Comparison of ENCODE assay signal across 8 cellular contexts in genomic region chr4:1246901-1247810, GRCh38. TPM values are rescaled to one million over a fixed set of nuclear protein-coding genes. Genes with fewer than 3 reads are reported as not detected.
DNase-seq lines count a peak whose midpoint lies in the region; ATAC-seq, FAIRE-seq and TF ChIP-seq lines count a peak whose summit lies in the region.

No MANE protein-coding gene starts in this region.

- no peak for TF ChIP-seq POLR2A in NB4 (IDR thresholded peaks at IDR 0.05; ENCODE audit: extremely low read depth, insufficient read length)
- no peak for TF ChIP-seq POLR2A in K562 (conservative IDR thresholded peaks at IDR 0.05)

- no peak overlapping the region for H2AFZ ChIP-seq in K562 (ENCODE audit: low read depth, low read length)

- H3K9me3 ChIP-seq in K562 (replicated peaks; ENCODE audit: control insufficient read depth, insufficient read depth, low read depth, low read length) = peaks cover 8% of the 10 kb centered on the region

- H3K4me3 ChIP-seq in NB4 (ENCODE audit: low read depth, low read length) (peak overlapping the region; percentile 90), K562 (peak overlapping the region; percentile 86)

- no peak for TF ChIP-seq EP300 in K562 (IDR thresholded peaks at IDR 0.05; ENCODE audit: low read length)

- H3K4me1 Mint-ChIP-seq in immature natural killer cell = peaks cover 73 to 77% of the 10 kb centered on the region in 2 donors

- DNase-seq in DMS53 (lab: John Stamatoyannopoulos, UW) = peak; percentile 77
- DNase-seq in DMS53 treated with DMSO at 0.1 percent for 48 hours (lab: John Stamatoyannopoulos, UW; ENCODE audit: unreplicated experiment) = no peak
- DNase-seq in NB4 (ENCODE audit: low read depth) = peak; percentile 73
- DNase-seq in K562 (ENCODE audit: extremely low read depth in 1 of 4, low spot score in 3 of 4) = peak; percentile 38 to 53 (median 44)
- peak in 2 of 3 donors; percentile 35 to 36 for DNase-seq in immature natural killer cell
- DNase-seq in stimulated activated naive CD8-positive, alpha-beta T cell treated with anti-CD3 and anti-CD28 coated beads, Interleukin-15, Interleukin-2, amounts not matched to agents 100 U/mL and 50 U/mL, for 24 hours = peak; percentile 58
- no peak for DNase-seq in cerebellar cortex (ENCODE audit: low spot score)
- no peak for DNase-seq in effector CD8-positive, alpha-beta T cell (lab: John Stamatoyannopoulos, UW)

- WGBS in K562 (ENCODE audit: insufficient coverage, low coverage, missing lambda C conversion rate) = 16% methylated on average over 35 of the region's 46 CpGs

- H3K9ac ChIP-seq in K562 (ENCODE audit: insufficient read depth in 1 of 2, low read depth in 2 of 2, low read length in 2 of 2) = peak overlapping the region; percentile 91 to 94

- TF ChIP-seq RAD21 in K562 (CRISPR knock-in tag; conservative IDR thresholded peaks at IDR 0.05 in 1 of 2, IDR thresholded peaks at IDR 0.05 in 1 of 2) = no peak

- peak; percentile 37 for ATAC-seq in K562
- ATAC-seq in stimulated activated naive CD8-positive, alpha-beta T cell treated with anti-CD3 and anti-CD28 coated beads, Interleukin-15, Interleukin-2, amounts not matched to agents 100 U/mL and 50 U/mL, for 24 hours = no peak

- in situ Hi-C loops in K562 (cut with MboI) = no loop called here

- peaks cover 27% of the 10 kb centered on the region; the same call in 1 of the 3 replicates for H3K36me3 ChIP-seq in K562 (ENCODE audit: control insufficient read depth, insufficient read depth, low read length)

- intact Hi-C loops in K562 (cut with micrococcal nuclease) = no loop called here

- POLR2A ChIA-PET in K562 (lab: Yijun Ruan, JAX) = interaction anchor here (0.8 to 1.2 kb wide), 4 partner anchors 9 to 229 kb away, joined by 3 to 4 read pairs (median 4); no protein-coding TSS in a partner anchor

- TF ChIP-seq CTCF in NB4 (IDR thresholded peaks at IDR 0.05; ENCODE audit: low read depth, low read length) = no peak
- no peak for TF ChIP-seq CTCF in K562 (IDR thresholded peaks at IDR 0.05 in 2 of 3, conservative IDR thresholded peaks at IDR 0.05 in 1 of 3; ENCODE audit: insufficient read depth in 2 of 3, low read depth in 1 of 3, low read length in 3 of 3)

- H3K36me3 Mint-ChIP-seq in immature natural killer cell = no peaks in the 10 kb centered on the region

- peak overlapping the region; percentile 86 for H3K27ac ChIP-seq in K562 (ENCODE audit: extremely low read depth, low read depth, low read length)

- peak; percentile 26 for FAIRE-seq in K562 (lab: Jason Lieb, UNC)

- H3K27ac Mint-ChIP-seq in immature natural killer cell = peak overlapping the region; percentile 90 to 97 (median 96)

- H3K4me2 ChIP-seq in K562 (ENCODE audit: insufficient read depth, low read length) = peak overlapping the region; percentile 78

- H3K4me3 Mint-ChIP-seq in immature natural killer cell = peak overlapping the region; percentile 89 to 93 (median 90)

- no peaks in the 10 kb centered on the region; the same call in 1 of the 2 replicates for H4K20me1 ChIP-seq in K562 (replicated peaks; ENCODE audit: control insufficient read depth, insufficient read depth, low read length)

- peaks cover 4 to 83% of the 10 kb centered on the region in 2 experiments; a peak in 4 of 5 replicates for H3K4me1 ChIP-seq in K562 (replicated peaks in 1 of 2; ENCODE audit: control insufficient read depth in 2 of 2, insufficient read depth in 2 of 2, low read length in 2 of 2)

- CTCF ChIA-PET in K562 (lab: Yijun Ruan, JAX; ENCODE audit: low intra/inter-chr PET ratio) = no interaction called here

- H3K27me3 Mint-ChIP-seq in immature natural killer cell (ENCODE audit: low read depth in 3 of 3) = peaks cover 29 to 48% (median 30%) of the 10 kb centered on the region in 3 donors

- BruUV-seq in K562 (replicated peaks; lab: Mats Ljungman, UMichigan) = no TSS peak

- H3K9me3 Mint-ChIP-seq in immature natural killer cell = no peaks in the 10 kb centered on the region

- H3K27me3 ChIP-seq in K562 (ENCODE audit: control insufficient read depth in 2 of 2, insufficient read depth in 2 of 2, low read length in 2 of 2) = no peaks in the 10 kb centered on the region

- peaks cover 74% of the 10 kb centered on the region for H3K79me2 ChIP-seq in K562 (ENCODE audit: control insufficient read depth, insufficient read depth, low read length)

- H3K9me1 ChIP-seq in K562 (ENCODE audit: control insufficient read depth, insufficient read depth, low read length) = peaks cover 14% of the 10 kb centered on the region

TF ChIP-seq in K562, 482 proteins besides CTCF, POLR2A, EP300 and RAD21 (continues in another document):
- no peak for TF ChIP-seq HMGXB4 (CRISPR knock-in tag; IDR thresholded peaks at IDR 0.05)
- no peak for TF ChIP-seq BACH1 (tag; IDR thresholded peaks at IDR 0.05)
- TF ChIP-seq, protein P1, sequence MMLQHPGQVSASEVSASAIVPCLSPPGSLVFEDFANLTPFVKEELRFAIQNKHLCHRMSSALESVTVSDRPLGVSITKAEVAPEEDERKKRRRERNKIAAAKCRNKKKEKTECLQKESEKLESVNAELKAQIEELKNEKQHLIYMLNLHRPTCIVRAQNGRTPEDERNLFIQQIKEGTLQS (IDR thresholded peaks at IDR 0.05) = no peak
- TF ChIP-seq, protein P1 (CRISPR knock-in tag; conservative IDR thresholded peaks at IDR 0.05) = no peak
- TF ChIP-seq, protein P2, sequence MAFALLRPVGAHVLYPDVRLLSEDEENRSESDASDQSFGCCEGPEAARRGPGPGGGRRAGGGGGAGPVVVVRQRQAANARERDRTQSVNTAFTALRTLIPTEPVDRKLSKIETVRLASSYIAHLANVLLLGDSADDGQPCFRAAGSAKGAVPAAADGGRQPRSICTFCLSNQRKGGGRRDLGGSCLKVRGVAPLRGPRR (CRISPR knock-in tag; IDR thresholded peaks at IDR 0.05) = no peak
- no peak for TF ChIP-seq SMAD2 (IDR thresholded peaks at IDR 0.05; ENCODE audit: low read depth, low read length)
- TF ChIP-seq ZNF699 (CRISPR knock-in tag; IDR thresholded peaks at IDR 0.05; ENCODE audit: insufficient replicate concordance) = no peak
- no peak for TF ChIP-seq DMBX1 (CRISPR knock-in tag; IDR thresholded peaks at IDR 0.05; ENCODE audit: borderline replicate concordance)
- no peak for TF ChIP-seq STAT5A (IDR thresholded peaks at IDR 0.05; ENCODE audit: borderline replicate concordance, low read length)

RNA-seq across cellular contexts. Expression of gene CTBP1, which starts 1.8 kb away (rescaled TPM):
- 63.5 and 142 TPM in 2 replicates for total RNA-seq in K562 (2011; cell fraction: chromatin; rRNA removed; ENCODE audit: low replicate concordance)
- total RNA-seq in K562 (2011; cell fraction: nucleolus; rRNA removed) = 94.5 and 102 TPM in 2 replicates
- total RNA-seq in K562 (2011; cell fraction: nucleoplasm; rRNA removed) = 48.0 and 62.1 TPM in 2 replicates
- 162 and 230 TPM in 2 replicates for total RNA-seq in K562 (2014; rRNA removed)
- total RNA-seq in K562 (2014; rRNA removed; fragmentation: Illumina TruSeq; extraction: Trizol) = 27.2 and 30.4 TPM in 2 replicates
- total RNA-seq in K562 (2015; rRNA removed; fragmentation: Illumina TruSeq; extraction: Trizol) = 67.9 and 70.4 TPM in 2 replicates
- 134 and 148 TPM in 2 replicates for total RNA-seq in K562 (2021)
- polyA plus RNA-seq in K562 (2011; rRNA removed) = 68.2 and 72.3 TPM in 2 replicates
- polyA plus RNA-seq in K562 (2011; cell fraction: cytosol; rRNA removed) = 113 and 437 TPM in 2 replicates
- polyA plus RNA-seq in K562 (2011; cell fraction: nucleus; rRNA removed) = 168 and 330 TPM in 2 replicates
- polyA plus RNA-seq in K562 (2012) = 113 and 126 TPM in 2 replicates
- polyA plus RNA-seq in K562 (2014; fragmentation: Illumina TruSeq; extraction: Trizol) = 64.0 and 116 TPM in 2 replicates
- polyA plus RNA-seq in K562 (2014; fragmentation: Nextera tagmentation; extraction: Ambion mirVana) = 10 to 100 TPM; 14.5 to 20.0 TPM
- 111 and 118 TPM in 2 replicates for polyA plus RNA-seq in K562 (2014; rRNA removed)
- 33.8 and 54.2 TPM in 2 replicates for polyA minus RNA-seq in K562 (2011; rRNA and poly(A)+ RNA removed)
- 135 and 154 TPM in 2 replicates for polyA minus RNA-seq in K562 (2011; cell fraction: cytosol; rRNA and poly(A)+ RNA removed)
- polyA minus RNA-seq in K562 (2011; cell fraction: nucleus; rRNA and poly(A)+ RNA removed) = 39.7 and 56.8 TPM in 2 replicates
- polyA plus RNA-seq in immature natural killer cell = 100 to 1,000 TPM in 1 of 3 donors, 10 to 100 TPM in 2; 72.1 to 110 (median 77.7) TPM

RNA-seq across cellular contexts. Expression of gene MAEA, which starts 42.5 kb away (rescaled TPM):
- 97.9 and 170 TPM in 2 replicates for total RNA-seq in K562 (2011; cell fraction: chromatin; rRNA removed; ENCODE audit: low replicate concordance)
- total RNA-seq in K562 (2011; cell fraction: nucleolus; rRNA removed) = 114 and 125 TPM in 2 replicates
- total RNA-seq in K562 (2011; cell fraction: nucleoplasm; rRNA removed) = 91.9 and 96.7 TPM in 2 replicates
- total RNA-seq in K562 (2014; rRNA removed) (63.2 and 104 TPM in 2 replicates), K562 (2014; rRNA removed; fragmentation: Illumina TruSeq; extraction: Trizol) (18.7 and 20.5 TPM in 2 replicates), K562 (2015; rRNA removed; fragmentation: Illumina TruSeq; extraction: Trizol) (45.0 and 48.7 TPM in 2 replicates), K562 (2021) (84.4 and 86.5 TPM in 2 replicates)
- polyA plus RNA-seq in K562 (2011; rRNA removed) (59.3 and 60.8 TPM in 2 replicates), K562 (2014; fragmentation: Illumina TruSeq; extraction: Trizol) (34.3 and 57.0 TPM in 2 replicates), K562 (2014; fragmentation: Nextera tagmentation; extraction: Ambion mirVana) (1 to 10 TPM; 2.1 to 4.7 TPM), K562 (2014; rRNA removed) (72.5 and 74.7 TPM in 2 replicates), immature natural killer cell (10 to 100 TPM; 60.7 to 76.0 (median 72.9) TPM)
- 74.2 and 137 TPM in 2 replicates for polyA plus RNA-seq in K562 (2011; cell fraction: cytosol; rRNA removed)
- 133 and 220 TPM in 2 replicates for polyA plus RNA-seq in K562 (2011; cell fraction: nucleus; rRNA removed)
- 70.1 and 73.0 TPM in 2 replicates for polyA plus RNA-seq in K562 (2012)
- polyA minus RNA-seq in K562 (2011; rRNA and poly(A)+ RNA removed) = 25.7 and 39.9 TPM in 2 replicates
- polyA minus RNA-seq in K562 (2011; cell fraction: cytosol; rRNA and poly(A)+ RNA removed) = 62.0 and 64.6 TPM in 2 replicates
- polyA minus RNA-seq in K562 (2011; cell fraction: nucleus; rRNA and poly(A)+ RNA removed) = 51.3 and 58.3 TPM in 2 replicates

Comparison
In these comparisons a context has a peak if more than half of its experiments do, and no peak if none do; other contexts are left out.
1. DNase-seq: peak in DMS53 (single experiment), NB4 (single experiment), K562 (4 of 4), immature natural killer cell (2 of 3) and stimulated activated naive CD8-positive, alpha-beta T cell treated with anti-CD3 and anti-CD28 coated beads, Interleukin-15, Interleukin-2, amounts not matched to agents 100 U/mL and 50 U/mL, for 24 hours (single experiment); none in DMS53 treated with DMSO at 0.1 percent for 48 hours (single experiment), cerebellar cortex (single experiment) and effector CD8-positive, alpha-beta T cell (single experiment).